In the genomic region with DNA sequence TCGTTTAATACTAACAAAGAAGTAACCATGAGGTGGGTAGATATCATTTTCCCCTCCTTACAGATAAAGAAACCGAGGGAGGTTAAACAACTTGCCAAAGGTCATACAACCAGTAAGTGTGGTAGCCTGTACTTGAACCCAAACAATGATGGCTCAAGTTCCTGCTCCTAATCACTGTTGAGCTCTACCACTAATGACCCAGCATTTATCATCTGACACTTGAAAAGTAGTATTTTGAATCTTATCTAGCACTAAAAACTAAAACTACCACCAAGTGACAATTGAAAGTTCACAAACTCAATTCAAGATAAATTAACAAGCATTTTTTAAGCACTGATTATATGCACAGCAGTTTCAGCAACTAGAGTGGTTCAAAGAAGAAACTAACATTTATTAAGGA, we compare ENCODE assay signal across 17 cellular contexts.
"Had no signal": no experiment of that assay in that cellular context is flagged by ENCODE, and none has a peak within 500 bp of the region (broad histone marks: within the 10 kb centered on the region; RNA-seq: fewer than 3 reads in every experiment).

No MANE protein-coding gene starts in this region.

- H3K27me3 Mint-ChIP-seq: activated naive CD8-positive, alpha-beta T cell treated with anti-CD3 and anti-CD28 coated beads, Interleukin-2, amount 10 ng/mL, durations not matched to agents 7 days and 5 days; type B pancreatic cell had no signal

- H3K27ac ChIP-seq: left lung, testis, WERI-Rb-1 had no signal

- H3K27ac Mint-ChIP-seq: activated naive CD8-positive, alpha-beta T cell treated with anti-CD3 and anti-CD28 coated beads, Interleukin-2, amount 10 ng/mL, durations not matched to agents 7 days and 5 days; T-helper 1 cell treated with Interleukin-12 subunit alpha and Interleukin-12 subunit beta and Interleukin-4 antibody, amounts not matched to agents 30 μg/mL and 1 μg/mL, for 36 hours; type B pancreatic cell had no signal

- ATAC-seq: left lung had no signal

- H3K4me3 Mint-ChIP-seq: activated naive CD8-positive, alpha-beta T cell treated with anti-CD3 and anti-CD28 coated beads, Interleukin-2, amount 10 ng/mL, durations not matched to agents 7 days and 5 days; neural crest cell; T-helper 1 cell treated with Interleukin-12 subunit alpha and Interleukin-12 subunit beta and Interleukin-4 antibody, amounts not matched to agents 30 μg/mL and 1 μg/mL, for 36 hours; type B pancreatic cell had no signal

- H3K9me3 Mint-ChIP-seq: T-helper 1 cell treated with Interleukin-12 subunit alpha and Interleukin-12 subunit beta and Interleukin-4 antibody, amounts not matched to agents 30 μg/mL and 1 μg/mL, for 36 hours had no signal

- DNase-seq: activated CD4-positive, alpha-beta T cell treated with anti-CD3 and anti-CD28 coated beads for 1 hour; activated CD8-positive, alpha-beta memory T cell treated with anti-CD3 and anti-CD28 coated beads for 24 hours; activated CD8-positive, alpha-beta memory T cell treated with anti-CD3 and anti-CD28 coated beads, Interleukin-2, amount 50 U/mL, for 48 hours; activated gamma-delta T cell treated with Interleukin-2 at 50 U/mL for 16 hours; activated naive CD8-positive, alpha-beta T cell treated with anti-CD3 and anti-CD28 coated beads, Interleukin-2, amount 10 ng/mL, durations not matched to agents 7 days and 5 days; amygdala; glutamatergic neuron; hypothalamus; kidney; left lung; retina; stimulated activated CD4-positive, alpha-beta T cell treated with anti-CD3 and anti-CD28 coated beads, Interleukin-1b, Interleukin-23, amount 100 ng/mL, for 48 hours; testis; WERI-Rb-1 had no signal
